Comparison of ENCODE assay signal across 1 cellular context in the genomic region with DNA sequence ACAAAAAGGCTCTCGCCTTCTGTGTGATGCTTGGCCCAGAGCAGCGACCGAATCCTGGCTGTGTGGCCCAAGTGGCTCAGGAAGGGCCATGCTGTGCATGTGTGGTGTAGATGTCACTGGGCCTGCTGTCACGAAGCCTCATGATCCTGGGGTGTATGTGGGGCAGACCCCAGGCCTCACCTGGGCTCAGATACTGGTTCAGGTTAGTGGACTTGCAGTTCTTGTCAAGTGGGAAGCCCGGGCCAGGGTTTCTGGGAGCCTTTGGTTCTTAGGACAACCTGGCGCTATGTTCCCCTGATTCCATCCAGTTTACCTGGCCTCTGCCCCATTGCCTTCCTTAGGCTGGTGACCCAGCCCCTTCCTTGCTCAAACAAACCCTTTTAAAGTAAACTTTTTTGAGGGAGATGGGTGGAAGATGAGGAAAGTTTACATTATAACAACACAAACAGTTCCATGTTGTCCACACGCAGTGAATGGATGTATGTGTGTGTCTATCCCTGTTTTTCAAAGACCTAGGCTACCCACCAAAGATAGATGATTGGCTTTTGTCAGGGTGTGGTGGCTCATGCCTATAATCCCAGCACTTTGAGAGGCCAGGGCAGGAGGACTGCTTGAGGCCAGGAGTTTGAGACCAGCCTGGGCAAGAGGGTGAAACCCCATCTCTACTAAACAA.
TF ChIP-seq lines count a peak whose summit lies in the region.

No MANE protein-coding gene starts in this region.

TF ChIP-seq in GM23338, 12 proteins besides CTCF, POLR2A, EP300 and RAD21 (continued from another document):
- TF ChIP-seq, protein P1, sequence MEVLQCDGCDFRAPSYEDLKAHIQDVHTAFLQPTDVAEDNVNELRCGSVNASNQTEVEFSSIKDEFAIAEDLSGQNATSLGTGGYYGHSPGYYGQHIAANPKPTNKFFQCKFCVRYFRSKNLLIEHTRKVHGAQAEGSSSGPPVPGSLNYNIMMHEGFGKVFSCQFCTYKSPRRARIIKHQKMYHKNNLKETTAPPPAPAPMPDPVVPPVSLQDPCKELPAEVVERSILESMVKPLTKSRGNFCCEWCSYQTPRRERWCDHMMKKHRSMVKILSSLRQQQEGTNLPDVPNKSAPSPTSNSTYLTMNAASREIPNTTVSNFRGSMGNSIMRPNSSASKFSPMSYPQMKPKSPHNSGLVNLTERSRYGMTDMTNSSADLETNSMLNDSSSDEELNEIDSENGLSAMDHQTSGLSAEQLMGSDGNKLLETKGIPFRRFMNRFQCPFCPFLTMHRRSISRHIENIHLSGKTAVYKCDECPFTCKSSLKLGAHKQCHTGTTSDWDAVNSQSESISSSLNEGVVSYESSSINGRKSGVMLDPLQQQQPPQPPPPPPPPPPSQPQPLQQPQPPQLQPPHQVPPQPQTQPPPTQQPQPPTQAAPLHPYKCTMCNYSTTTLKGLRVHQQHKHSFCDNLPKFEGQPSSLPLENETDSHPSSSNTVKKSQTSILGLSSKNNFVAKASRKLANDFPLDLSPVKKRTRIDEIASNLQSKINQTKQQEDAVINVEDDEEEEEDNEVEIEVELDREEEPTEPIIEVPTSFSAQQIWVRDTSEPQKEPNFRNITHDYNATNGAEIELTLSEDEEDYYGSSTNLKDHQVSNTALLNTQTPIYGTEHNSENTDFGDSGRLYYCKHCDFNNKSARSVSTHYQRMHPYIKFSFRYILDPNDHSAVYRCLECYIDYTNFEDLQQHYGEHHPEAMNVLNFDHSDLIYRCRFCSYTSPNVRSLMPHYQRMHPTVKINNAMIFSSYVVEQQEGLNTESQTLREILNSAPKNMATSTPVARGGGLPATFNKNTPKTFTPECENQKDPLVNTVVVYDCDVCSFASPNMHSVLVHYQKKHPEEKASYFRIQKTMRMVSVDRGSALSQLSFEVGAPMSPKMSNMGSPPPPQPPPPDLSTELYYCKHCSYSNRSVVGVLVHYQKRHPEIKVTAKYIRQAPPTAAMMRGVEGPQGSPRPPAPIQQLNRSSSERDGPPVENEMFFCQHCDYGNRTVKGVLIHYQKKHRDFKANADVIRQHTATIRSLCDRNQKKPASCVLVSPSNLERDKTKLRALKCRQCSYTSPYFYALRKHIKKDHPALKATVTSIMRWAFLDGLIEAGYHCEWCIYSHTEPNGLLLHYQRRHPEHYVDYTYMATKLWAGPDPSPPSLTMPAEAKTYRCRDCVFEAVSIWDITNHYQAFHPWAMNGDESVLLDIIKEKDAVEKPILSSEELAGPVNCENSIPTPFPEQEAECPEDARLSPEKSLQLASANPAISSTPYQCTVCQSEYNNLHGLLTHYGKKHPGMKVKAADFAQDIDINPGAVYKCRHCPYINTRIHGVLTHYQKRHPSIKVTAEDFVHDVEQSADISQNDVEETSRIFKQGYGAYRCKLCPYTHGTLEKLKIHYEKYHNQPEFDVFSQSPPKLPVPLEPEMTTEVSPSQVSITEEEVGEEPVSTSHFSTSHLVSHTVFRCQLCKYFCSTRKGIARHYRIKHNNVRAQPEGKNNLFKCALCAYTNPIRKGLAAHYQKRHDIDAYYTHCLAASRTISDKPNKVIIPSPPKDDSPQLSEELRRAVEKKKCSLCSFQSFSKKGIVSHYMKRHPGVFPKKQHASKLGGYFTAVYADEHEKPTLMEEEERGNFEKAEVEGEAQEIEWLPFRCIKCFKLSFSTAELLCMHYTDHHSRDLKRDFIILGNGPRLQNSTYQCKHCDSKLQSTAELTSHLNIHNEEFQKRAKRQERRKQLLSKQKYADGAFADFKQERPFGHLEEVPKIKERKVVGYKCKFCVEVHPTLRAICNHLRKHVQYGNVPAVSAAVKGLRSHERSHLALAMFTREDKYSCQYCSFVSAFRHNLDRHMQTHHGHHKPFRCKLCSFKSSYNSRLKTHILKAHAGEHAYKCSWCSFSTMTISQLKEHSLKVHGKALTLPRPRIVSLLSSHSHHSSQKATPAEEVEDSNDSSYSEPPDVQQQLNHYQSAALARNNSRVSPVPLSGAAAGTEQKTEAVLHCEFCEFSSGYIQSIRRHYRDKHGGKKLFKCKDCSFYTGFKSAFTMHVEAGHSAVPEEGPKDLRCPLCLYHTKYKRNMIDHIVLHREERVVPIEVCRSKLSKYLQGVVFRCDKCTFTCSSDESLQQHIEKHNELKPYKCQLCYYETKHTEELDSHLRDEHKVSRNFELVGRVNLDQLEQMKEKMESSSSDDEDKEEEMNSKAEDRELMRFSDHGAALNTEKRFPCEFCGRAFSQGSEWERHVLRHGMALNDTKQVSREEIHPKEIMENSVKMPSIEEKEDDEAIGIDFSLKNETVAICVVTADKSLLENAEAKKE (CRISPR knock-in tag; IDR thresholded peaks at IDR 0.05): no peak
- TF ChIP-seq, protein P2, sequence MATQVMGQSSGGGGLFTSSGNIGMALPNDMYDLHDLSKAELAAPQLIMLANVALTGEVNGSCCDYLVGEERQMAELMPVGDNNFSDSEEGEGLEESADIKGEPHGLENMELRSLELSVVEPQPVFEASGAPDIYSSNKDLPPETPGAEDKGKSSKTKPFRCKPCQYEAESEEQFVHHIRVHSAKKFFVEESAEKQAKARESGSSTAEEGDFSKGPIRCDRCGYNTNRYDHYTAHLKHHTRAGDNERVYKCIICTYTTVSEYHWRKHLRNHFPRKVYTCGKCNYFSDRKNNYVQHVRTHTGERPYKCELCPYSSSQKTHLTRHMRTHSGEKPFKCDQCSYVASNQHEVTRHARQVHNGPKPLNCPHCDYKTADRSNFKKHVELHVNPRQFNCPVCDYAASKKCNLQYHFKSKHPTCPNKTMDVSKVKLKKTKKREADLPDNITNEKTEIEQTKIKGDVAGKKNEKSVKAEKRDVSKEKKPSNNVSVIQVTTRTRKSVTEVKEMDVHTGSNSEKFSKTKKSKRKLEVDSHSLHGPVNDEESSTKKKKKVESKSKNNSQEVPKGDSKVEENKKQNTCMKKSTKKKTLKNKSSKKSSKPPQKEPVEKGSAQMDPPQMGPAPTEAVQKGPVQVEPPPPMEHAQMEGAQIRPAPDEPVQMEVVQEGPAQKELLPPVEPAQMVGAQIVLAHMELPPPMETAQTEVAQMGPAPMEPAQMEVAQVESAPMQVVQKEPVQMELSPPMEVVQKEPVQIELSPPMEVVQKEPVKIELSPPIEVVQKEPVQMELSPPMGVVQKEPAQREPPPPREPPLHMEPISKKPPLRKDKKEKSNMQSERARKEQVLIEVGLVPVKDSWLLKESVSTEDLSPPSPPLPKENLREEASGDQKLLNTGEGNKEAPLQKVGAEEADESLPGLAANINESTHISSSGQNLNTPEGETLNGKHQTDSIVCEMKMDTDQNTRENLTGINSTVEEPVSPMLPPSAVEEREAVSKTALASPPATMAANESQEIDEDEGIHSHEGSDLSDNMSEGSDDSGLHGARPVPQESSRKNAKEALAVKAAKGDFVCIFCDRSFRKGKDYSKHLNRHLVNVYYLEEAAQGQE (IDR thresholded peaks at IDR 0.05; ENCODE audit: unreplicated experiment): no peak
- no peak for TF ChIP-seq EZH2 (IDR thresholded peaks at IDR 0.05; ENCODE audit: low read depth, unreplicated experiment)
